Comparison of ENCODE assay signal across 8 cellular contexts in genomic region chr12:122981036-122981471, GRCh38. TPM values are rescaled to one million over a fixed set of nuclear protein-coding genes. Genes with fewer than 3 reads are reported as not detected.
DNase-seq lines count a peak whose midpoint lies in the region; ATAC-seq and TF ChIP-seq lines count a peak whose summit lies in the region.

No MANE protein-coding gene starts in this region.

- TF ChIP-seq POLR2A in esophagus squamous epithelium (IDR thresholded peaks at IDR 0.05) = no peak

- H3K4me3 ChIP-seq in SJCRH30 (peak overlapping the region; percentile 98), esophagus squamous epithelium (peak overlapping the region; percentile 77 to 100 (median 90))

- H3K36me3 Mint-ChIP-seq in osteocyte (ENCODE audit: unreplicated experiment) = peaks cover 3% of the 10 kb centered on the region

- H3K9me3 Mint-ChIP-seq in osteocyte (ENCODE audit: unreplicated experiment) = no peaks in the 10 kb centered on the region

- WGBS in esophagus squamous epithelium, 2 donors = 0% methylated on average over 13 of the region's 40 CpGs; no CpG with 5 or more reads in 1 of the 2 donors

- peak overlapping the region; percentile 80 for H3K27ac Mint-ChIP-seq in osteocyte (ENCODE audit: unreplicated experiment)

- H3K9me3 ChIP-seq in SJCRH30 (replicated peaks) = no peaks in the 10 kb centered on the region
- no peaks in the 10 kb centered on the region for H3K9me3 ChIP-seq in esophagus squamous epithelium

- H3K4me1 ChIP-seq in SJCRH30 (peaks cover 4% of the 10 kb centered on the region; the same call in 1 of the 2 replicates), esophagus squamous epithelium (peaks cover 62 to 91% (median 68%) of the 10 kb centered on the region in 3 donors)

- POLR2A ChIA-PET in HEK293T (lab: Yijun Ruan, JAX) = interaction anchor here (1.1 to 2.5 kb wide), 2 partner anchors 14 to 93 kb away, joined by 4 to 17 read pairs; partner anchors contain the start of gene ABCB9

- peak; percentile 13 for TF ChIP-seq CTCF in GM10266 (IDR thresholded peaks at IDR 0.05; ENCODE audit: control insufficient read depth, insufficient read depth, low read depth, missing control alignments)
- TF ChIP-seq CTCF in esophagus squamous epithelium (IDR thresholded peaks at IDR 0.05) = no peak
- TF ChIP-seq CTCF in osteocyte (IDR thresholded peaks at IDR 0.05) = no peak

- H3K27me3 ChIP-seq in SJCRH30 (no peaks in the 10 kb centered on the region), esophagus squamous epithelium (no peaks in the 10 kb centered on the region)

- peak overlapping the region; percentile 88 for H3K4me3 Mint-ChIP-seq in osteocyte (ENCODE audit: unreplicated experiment)

- peaks cover 52% of the 10 kb centered on the region for H3K4me1 Mint-ChIP-seq in osteocyte (ENCODE audit: unreplicated experiment)

- no peak for ATAC-seq in esophagus mucosa

- DNase-seq in GM10266 (ENCODE audit: extremely low spot score) (no peak), HEK293T (ENCODE audit: extremely low spot score) (peak; percentile 39), SJCRH30 (peak in 1 of 2 experiments; percentile 39), esophagus squamous epithelium (lab: John Stamatoyannopoulos, UW) (no peak), osteocyte (ENCODE audit: extremely low spot score, unreplicated experiment) (no peak), HPDE6-E6E7 (ENCODE audit: extremely low spot score) (no peak), NOMO-1 treated with DMSO at 0.1 percent for 48 hours (lab: John Stamatoyannopoulos, UW; ENCODE audit: unreplicated experiment) (no peak)

- H3K36me3 ChIP-seq in SJCRH30 = no peaks in the 10 kb centered on the region
- H3K36me3 ChIP-seq in esophagus squamous epithelium = peaks cover 0 to 54% (median 2%) of the 10 kb centered on the region in 3 donors

- intact Hi-C loops in esophagus squamous epithelium (cut with DNase I) = no loop called here

- H3K27me3 Mint-ChIP-seq in osteocyte (ENCODE audit: unreplicated experiment) = no peaks in the 10 kb centered on the region

- CTCF ChIA-PET in HEK293T (lab: Yijun Ruan, JAX) = no interaction called here

- H3K27ac ChIP-seq in SJCRH30 = peak overlapping the region; percentile 78
- peak overlapping the region; percentile 85 to 95 (median 92) for H3K27ac ChIP-seq in esophagus squamous epithelium

TF ChIP-seq in HEK293T, 16 proteins besides CTCF, POLR2A, EP300 and RAD21:
- TF ChIP-seq HDGF (IDR thresholded peaks at IDR 0.05; ENCODE audit: borderline replicate concordance) (no peak), FOXM1 (IDR thresholded peaks at IDR 0.05; ENCODE audit: borderline replicate concordance) (no peak), PKNOX1 (IDR thresholded peaks at IDR 0.05) (no peak), CTBP1 (IDR thresholded peaks at IDR 0.05; ENCODE audit: borderline replicate concordance) (no peak), L3MBTL2 (conservative IDR thresholded peaks at IDR 0.05) (no peak; the same call in 1 of the 2 replicates), FOXA1 (IDR thresholded peaks at IDR 0.05) (no peak), SP1 (IDR thresholded peaks at IDR 0.05) (no peak), TARDBP (IDR thresholded peaks at IDR 0.05) (no peak), FOXK2 (IDR thresholded peaks at IDR 0.05) (no peak), SUZ12 (IDR thresholded peaks at IDR 0.05) (no peak), ELF4 (IDR thresholded peaks at IDR 0.05) (no peak), ZNF384 (IDR thresholded peaks at IDR 0.05) (no peak), NFRKB (IDR thresholded peaks at IDR 0.05) (no peak), BHLHE40 (IDR thresholded peaks at IDR 0.05; ENCODE audit: borderline replicate concordance) (no peak), ARNT (IDR thresholded peaks at IDR 0.05) (no peak), LEF1 (IDR thresholded peaks at IDR 0.05; ENCODE audit: borderline replicate concordance) (no peak)

RNA-seq across cellular contexts. Expression of gene ARL6IP4, which starts 0.6 kb away (rescaled TPM):
- total RNA-seq in SJCRH30 (2014; rRNA removed; shearing (Covaris generic)) = 135 and 144 TPM in 2 replicates
- total RNA-seq in esophagus squamous epithelium (100 to 1,000 TPM in 3 of 4 donors, 10 to 100 TPM in 1; 84.2 to 212 (median 153) TPM), osteocyte (166 and 171 TPM in 2 replicates), esophagus mucosa (134 TPM)

RNA-seq across cellular contexts. Expression of gene OGFOD2, which starts 6.0 kb away (rescaled TPM):
- total RNA-seq in SJCRH30 (2014; rRNA removed; shearing (Covaris generic)) = 5.9 and 6.7 TPM in 2 replicates
- total RNA-seq in esophagus squamous epithelium = 10 to 100 TPM in 3 of 4 donors, 1 to 10 TPM in 1; 8.5 to 13.9 (median 11.3) TPM
- total RNA-seq in osteocyte = 16.7 and 20.2 TPM in 2 replicates
- 14.7 TPM for total RNA-seq in esophagus mucosa

RNA-seq across cellular contexts. Expression of gene ABCB9, which starts 14.8 kb away (rescaled TPM):
- total RNA-seq in SJCRH30 (2014; rRNA removed; shearing (Covaris generic)) = 5.9 and 7.1 TPM in 2 replicates
- total RNA-seq in esophagus squamous epithelium = 1 to 10 TPM; 2.9 to 5.5 (median 3.3) TPM
- 13.1 and 13.4 TPM in 2 replicates for total RNA-seq in osteocyte
- 4.9 TPM for total RNA-seq in esophagus mucosa
